1 cellular context compared by ENCODE assay signal in the genomic region with DNA sequence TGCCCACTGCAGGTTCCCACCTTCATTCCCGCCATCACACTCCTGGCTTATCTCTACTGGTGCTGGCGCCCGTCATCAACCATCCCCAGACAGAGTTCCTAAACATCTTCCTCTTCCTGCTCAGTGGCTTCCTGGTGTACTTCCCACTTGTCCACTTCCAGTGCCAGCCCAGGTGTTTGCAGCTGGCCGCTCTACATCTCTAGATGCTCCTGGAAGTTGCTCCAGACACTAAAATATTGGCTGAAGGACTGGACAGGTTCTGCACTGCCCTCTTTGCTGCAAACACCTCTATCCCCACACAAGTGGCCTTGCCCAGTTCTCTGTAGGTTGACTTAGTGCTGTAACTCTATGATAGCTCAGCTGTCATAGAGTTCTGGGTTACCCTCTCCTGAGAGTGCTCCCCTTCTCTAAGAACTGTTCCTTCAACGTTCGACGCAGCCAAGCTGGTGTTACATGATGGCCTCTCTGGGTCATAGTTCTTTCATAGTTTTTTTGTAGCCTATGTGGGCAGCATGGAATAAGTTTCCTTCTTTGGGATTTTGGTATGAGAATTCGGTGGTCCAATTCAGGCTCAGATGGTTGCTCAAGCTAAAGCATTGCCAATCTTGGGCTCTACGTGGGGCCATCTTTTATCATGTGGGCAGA.
TF ChIP-seq lines count a peak whose summit lies in the region.

No MANE protein-coding gene starts in this region.

TF ChIP-seq in HepG2, 621 proteins besides CTCF, POLR2A, EP300 and RAD21 (continues in another document):
- TF ChIP-seq KLF9 (CRISPR knock-in tag; IDR thresholded peaks at IDR 0.05; ENCODE audit: low read depth) (no peak), TGIF2 (CRISPR knock-in tag; IDR thresholded peaks at IDR 0.05) (no peak), RFXANK (CRISPR knock-in tag; IDR thresholded peaks at IDR 0.05) (no peak), SP140L (CRISPR knock-in tag; IDR thresholded peaks at IDR 0.05; ENCODE audit: borderline replicate concordance) (no peak), ZFP37 (CRISPR knock-in tag; IDR thresholded peaks at IDR 0.05; ENCODE audit: borderline replicate concordance) (0 out of 2 replicates have a peak, but pooled peaks have one; percentile 41), GABPB1 (CRISPR knock-in tag; IDR thresholded peaks at IDR 0.05) (no peak), ZNF746 (CRISPR knock-in tag; IDR thresholded peaks at IDR 0.05) (no peak), ZNF761 (CRISPR knock-in tag; conservative IDR thresholded peaks at IDR 0.05) (no peak), ZNF296 (CRISPR knock-in tag; conservative IDR thresholded peaks at IDR 0.05) (no peak), ZNF850 (CRISPR knock-in tag; conservative IDR thresholded peaks at IDR 0.05) (no peak), HOXA7 (CRISPR knock-in tag; IDR thresholded peaks at IDR 0.05) (no peak), NFKB2 (CRISPR knock-in tag; IDR thresholded peaks at IDR 0.05; ENCODE audit: borderline replicate concordance) (no peak; the same call in 1 of the 2 replicates), IKZF1 (IDR thresholded peaks at IDR 0.05) (no peak), NPAS2 (CRISPR knock-in tag; IDR thresholded peaks at IDR 0.05; ENCODE audit: borderline replicate concordance) (no peak), TAF1 (CRISPR knock-in tag; IDR thresholded peaks at IDR 0.05) (no peak), ZNF883 (CRISPR knock-in tag; IDR thresholded peaks at IDR 0.05; ENCODE audit: not compliant biosample characterization) (no peak), ZNF709 (CRISPR knock-in tag; IDR thresholded peaks at IDR 0.05) (no peak), XBP1 (CRISPR knock-in tag; IDR thresholded peaks at IDR 0.05) (no peak), CENPT (CRISPR knock-in tag; IDR thresholded peaks at IDR 0.05; ENCODE audit: low read depth) (no peak), HDAC6 (IDR thresholded peaks at IDR 0.05; ENCODE audit: low read depth, low read length) (no peak), ZNF547 (CRISPR knock-in tag; IDR thresholded peaks at IDR 0.05) (0 out of 2 replicates have a peak, but pooled peaks have one; percentile 30), GABPA (IDR thresholded peaks at IDR 0.05; ENCODE audit: low read depth, low read length) (no peak), GABPA (CRISPR knock-in tag; IDR thresholded peaks at IDR 0.05; ENCODE audit: low read depth) (no peak; the same call in 1 of the 2 replicates), MBD4 (IDR thresholded peaks at IDR 0.05; ENCODE audit: borderline replicate concordance, low read length) (no peak), HHEX (CRISPR knock-in tag; IDR thresholded peaks at IDR 0.05) (no peak), SP2 (CRISPR knock-in tag; IDR thresholded peaks at IDR 0.05) (no peak), ZSCAN20 (CRISPR knock-in tag; IDR thresholded peaks at IDR 0.05; ENCODE audit: borderline replicate concordance) (no peak), NONO (IDR thresholded peaks at IDR 0.05) (no peak), NONO (CRISPR knock-in tag; conservative IDR thresholded peaks at IDR 0.05) (peak; percentile 28; the same call in 1 of the 2 replicates), ZNF550 (CRISPR knock-in tag; IDR thresholded peaks at IDR 0.05; ENCODE audit: borderline replicate concordance) (no peak), ADNP (CRISPR knock-in tag; IDR thresholded peaks at IDR 0.05) (no peak), NFRKB (IDR thresholded peaks at IDR 0.05) (no peak), MAFK (conservative IDR thresholded peaks at IDR 0.05 in 1 of 2, IDR thresholded peaks at IDR 0.05 in 1 of 2; ENCODE audit: low read length in 2 of 2) (no peak), FOXA3 (CRISPR knock-in tag; IDR thresholded peaks at IDR 0.05) (no peak), KMT2A (CRISPR knock-in tag; IDR thresholded peaks at IDR 0.05) (no peak), ZNF331 (CRISPR knock-in tag; IDR thresholded peaks at IDR 0.05) (no peak), ZNF343 (CRISPR knock-in tag; IDR thresholded peaks at IDR 0.05) (no peak)
- TF ChIP-seq, protein P1, sequence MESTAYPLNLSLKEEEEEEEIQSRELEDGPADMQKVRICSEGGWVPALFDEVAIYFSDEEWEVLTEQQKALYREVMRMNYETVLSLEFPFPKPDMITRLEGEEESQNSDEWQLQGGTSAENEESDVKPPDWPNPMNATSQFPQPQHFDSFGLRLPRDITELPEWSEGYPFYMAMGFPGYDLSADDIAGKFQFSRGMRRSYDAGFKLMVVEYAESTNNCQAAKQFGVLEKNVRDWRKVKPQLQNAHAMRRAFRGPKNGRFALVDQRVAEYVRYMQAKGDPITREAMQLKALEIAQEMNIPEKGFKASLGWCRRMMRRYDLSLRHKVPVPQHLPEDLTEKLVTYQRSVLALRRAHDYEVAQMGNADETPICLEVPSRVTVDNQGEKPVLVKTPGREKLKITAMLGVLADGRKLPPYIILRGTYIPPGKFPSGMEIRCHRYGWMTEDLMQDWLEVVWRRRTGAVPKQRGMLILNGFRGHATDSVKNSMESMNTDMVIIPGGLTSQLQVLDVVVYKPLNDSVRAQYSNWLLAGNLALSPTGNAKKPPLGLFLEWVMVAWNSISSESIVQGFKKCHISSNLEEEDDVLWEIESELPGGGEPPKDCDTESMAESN (CRISPR knock-in tag; conservative IDR thresholded peaks at IDR 0.05) = no peak
- TF ChIP-seq, protein P2, sequence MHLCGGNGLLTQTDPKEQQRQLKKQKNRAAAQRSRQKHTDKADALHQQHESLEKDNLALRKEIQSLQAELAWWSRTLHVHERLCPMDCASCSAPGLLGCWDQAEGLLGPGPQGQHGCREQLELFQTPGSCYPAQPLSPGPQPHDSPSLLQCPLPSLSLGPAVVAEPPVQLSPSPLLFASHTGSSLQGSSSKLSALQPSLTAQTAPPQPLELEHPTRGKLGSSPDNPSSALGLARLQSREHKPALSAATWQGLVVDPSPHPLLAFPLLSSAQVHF (CRISPR knock-in tag; IDR thresholded peaks at IDR 0.05) = no peak
- TF ChIP-seq, protein P3, sequence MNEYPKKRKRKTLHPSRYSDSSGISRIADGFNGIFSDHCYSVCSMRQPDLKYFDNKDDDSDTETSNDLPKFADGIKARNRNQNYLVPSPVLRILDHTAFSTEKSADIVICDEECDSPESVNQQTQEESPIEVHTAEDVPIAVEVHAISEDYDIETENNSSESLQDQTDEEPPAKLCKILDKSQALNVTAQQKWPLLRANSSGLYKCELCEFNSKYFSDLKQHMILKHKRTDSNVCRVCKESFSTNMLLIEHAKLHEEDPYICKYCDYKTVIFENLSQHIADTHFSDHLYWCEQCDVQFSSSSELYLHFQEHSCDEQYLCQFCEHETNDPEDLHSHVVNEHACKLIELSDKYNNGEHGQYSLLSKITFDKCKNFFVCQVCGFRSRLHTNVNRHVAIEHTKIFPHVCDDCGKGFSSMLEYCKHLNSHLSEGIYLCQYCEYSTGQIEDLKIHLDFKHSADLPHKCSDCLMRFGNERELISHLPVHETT (CRISPR knock-in tag; conservative IDR thresholded peaks at IDR 0.05) = no peak
- TF ChIP-seq, protein P4, sequence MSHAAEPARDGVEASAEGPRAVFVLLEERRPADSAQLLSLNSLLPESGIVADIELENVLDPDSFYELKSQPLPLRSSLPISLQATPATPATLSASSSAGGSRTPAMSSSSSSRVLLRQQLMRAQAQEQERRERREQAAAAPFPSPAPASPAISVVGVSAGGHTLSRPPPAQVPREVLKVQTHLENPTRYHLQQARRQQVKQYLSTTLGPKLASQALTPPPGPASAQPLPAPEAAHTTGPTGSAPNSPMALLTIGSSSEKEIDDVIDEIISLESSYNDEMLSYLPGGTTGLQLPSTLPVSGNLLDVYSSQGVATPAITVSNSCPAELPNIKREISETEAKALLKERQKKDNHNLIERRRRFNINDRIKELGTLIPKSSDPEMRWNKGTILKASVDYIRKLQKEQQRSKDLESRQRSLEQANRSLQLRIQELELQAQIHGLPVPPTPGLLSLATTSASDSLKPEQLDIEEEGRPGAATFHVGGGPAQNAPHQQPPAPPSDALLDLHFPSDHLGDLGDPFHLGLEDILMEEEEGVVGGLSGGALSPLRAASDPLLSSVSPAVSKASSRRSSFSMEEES (CRISPR knock-in tag; IDR thresholded peaks at IDR 0.05) = no peak
- TF ChIP-seq, protein P5, sequence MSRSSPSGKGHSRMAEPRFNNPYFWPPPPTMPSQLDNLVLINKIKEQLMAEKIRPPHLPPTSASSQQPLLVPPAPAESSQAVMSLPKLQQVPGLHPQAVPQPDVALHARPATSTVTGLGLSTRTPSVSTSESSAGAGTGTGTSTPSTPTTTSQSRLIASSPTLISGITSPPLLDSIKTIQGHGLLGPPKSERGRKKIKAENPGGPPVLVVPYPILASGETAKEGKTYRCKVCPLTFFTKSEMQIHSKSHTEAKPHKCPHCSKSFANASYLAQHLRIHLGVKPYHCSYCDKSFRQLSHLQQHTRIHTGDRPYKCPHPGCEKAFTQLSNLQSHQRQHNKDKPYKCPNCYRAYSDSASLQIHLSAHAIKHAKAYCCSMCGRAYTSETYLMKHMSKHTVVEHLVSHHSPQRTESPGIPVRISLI (CRISPR knock-in tag; IDR thresholded peaks at IDR 0.05; ENCODE audit: borderline replicate concordance) = no peak
- TF ChIP-seq, protein P6, sequence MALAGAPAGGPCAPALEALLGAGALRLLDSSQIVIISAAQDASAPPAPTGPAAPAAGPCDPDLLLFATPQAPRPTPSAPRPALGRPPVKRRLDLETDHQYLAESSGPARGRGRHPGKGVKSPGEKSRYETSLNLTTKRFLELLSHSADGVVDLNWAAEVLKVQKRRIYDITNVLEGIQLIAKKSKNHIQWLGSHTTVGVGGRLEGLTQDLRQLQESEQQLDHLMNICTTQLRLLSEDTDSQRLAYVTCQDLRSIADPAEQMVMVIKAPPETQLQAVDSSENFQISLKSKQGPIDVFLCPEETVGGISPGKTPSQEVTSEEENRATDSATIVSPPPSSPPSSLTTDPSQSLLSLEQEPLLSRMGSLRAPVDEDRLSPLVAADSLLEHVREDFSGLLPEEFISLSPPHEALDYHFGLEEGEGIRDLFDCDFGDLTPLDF (CRISPR knock-in tag; IDR thresholded peaks at IDR 0.05) = no peak
- TF ChIP-seq, protein P7, sequence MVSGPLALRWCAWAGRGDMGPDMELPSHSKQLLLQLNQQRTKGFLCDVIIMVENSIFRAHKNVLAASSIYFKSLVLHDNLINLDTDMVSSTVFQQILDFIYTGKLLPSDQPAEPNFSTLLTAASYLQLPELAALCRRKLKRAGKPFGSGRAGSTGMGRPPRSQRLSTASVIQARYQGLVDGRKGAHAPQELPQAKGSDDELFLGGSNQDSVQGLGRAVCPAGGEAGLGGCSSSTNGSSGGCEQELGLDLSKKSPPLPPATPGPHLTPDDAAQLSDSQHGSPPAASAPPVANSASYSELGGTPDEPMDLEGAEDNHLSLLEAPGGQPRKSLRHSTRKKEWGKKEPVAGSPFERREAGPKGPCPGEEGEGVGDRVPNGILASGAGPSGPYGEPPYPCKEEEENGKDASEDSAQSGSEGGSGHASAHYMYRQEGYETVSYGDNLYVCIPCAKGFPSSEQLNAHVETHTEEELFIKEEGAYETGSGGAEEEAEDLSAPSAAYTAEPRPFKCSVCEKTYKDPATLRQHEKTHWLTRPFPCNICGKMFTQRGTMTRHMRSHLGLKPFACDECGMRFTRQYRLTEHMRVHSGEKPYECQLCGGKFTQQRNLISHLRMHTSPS (CRISPR knock-in tag; IDR thresholded peaks at IDR 0.05; ENCODE audit: low read depth) = no peak
- TF ChIP-seq, protein P8, sequence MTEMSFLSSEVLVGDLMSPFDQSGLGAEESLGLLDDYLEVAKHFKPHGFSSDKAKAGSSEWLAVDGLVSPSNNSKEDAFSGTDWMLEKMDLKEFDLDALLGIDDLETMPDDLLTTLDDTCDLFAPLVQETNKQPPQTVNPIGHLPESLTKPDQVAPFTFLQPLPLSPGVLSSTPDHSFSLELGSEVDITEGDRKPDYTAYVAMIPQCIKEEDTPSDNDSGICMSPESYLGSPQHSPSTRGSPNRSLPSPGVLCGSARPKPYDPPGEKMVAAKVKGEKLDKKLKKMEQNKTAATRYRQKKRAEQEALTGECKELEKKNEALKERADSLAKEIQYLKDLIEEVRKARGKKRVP (CRISPR knock-in tag; IDR thresholded peaks at IDR 0.05) = no peak
- TF ChIP-seq, protein P9, sequence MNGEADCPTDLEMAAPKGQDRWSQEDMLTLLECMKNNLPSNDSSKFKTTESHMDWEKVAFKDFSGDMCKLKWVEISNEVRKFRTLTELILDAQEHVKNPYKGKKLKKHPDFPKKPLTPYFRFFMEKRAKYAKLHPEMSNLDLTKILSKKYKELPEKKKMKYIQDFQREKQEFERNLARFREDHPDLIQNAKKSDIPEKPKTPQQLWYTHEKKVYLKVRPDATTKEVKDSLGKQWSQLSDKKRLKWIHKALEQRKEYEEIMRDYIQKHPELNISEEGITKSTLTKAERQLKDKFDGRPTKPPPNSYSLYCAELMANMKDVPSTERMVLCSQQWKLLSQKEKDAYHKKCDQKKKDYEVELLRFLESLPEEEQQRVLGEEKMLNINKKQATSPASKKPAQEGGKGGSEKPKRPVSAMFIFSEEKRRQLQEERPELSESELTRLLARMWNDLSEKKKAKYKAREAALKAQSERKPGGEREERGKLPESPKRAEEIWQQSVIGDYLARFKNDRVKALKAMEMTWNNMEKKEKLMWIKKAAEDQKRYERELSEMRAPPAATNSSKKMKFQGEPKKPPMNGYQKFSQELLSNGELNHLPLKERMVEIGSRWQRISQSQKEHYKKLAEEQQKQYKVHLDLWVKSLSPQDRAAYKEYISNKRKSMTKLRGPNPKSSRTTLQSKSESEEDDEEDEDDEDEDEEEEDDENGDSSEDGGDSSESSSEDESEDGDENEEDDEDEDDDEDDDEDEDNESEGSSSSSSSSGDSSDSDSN (CRISPR knock-in tag; IDR thresholded peaks at IDR 0.05) = no peak
- TF ChIP-seq, protein P10, sequence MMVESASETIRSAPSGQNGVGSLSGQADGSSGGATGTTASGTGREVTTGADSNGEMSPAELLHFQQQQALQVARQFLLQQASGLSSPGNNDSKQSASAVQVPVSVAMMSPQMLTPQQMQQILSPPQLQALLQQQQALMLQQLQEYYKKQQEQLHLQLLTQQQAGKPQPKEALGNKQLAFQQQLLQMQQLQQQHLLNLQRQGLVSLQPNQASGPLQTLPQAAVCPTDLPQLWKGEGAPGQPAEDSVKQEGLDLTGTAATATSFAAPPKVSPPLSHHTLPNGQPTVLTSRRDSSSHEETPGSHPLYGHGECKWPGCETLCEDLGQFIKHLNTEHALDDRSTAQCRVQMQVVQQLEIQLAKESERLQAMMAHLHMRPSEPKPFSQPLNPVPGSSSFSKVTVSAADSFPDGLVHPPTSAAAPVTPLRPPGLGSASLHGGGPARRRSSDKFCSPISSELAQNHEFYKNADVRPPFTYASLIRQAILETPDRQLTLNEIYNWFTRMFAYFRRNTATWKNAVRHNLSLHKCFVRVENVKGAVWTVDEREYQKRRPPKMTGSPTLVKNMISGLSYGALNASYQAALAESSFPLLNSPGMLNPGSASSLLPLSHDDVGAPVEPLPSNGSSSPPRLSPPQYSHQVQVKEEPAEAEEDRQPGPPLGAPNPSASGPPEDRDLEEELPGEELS (CRISPR knock-in tag; IDR thresholded peaks at IDR 0.05) = 0 out of 2 replicates have a peak, but pooled peaks have one; percentile 0
- TF ChIP-seq, protein P11, sequence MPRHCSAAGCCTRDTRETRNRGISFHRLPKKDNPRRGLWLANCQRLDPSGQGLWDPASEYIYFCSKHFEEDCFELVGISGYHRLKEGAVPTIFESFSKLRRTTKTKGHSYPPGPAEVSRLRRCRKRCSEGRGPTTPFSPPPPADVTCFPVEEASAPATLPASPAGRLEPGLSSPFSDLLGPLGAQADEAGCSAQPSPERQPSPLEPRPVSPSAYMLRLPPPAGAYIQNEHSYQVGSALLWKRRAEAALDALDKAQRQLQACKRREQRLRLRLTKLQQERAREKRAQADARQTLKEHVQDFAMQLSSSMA (CRISPR knock-in tag; IDR thresholded peaks at IDR 0.05) = no peak
- TF ChIP-seq, protein P12, sequence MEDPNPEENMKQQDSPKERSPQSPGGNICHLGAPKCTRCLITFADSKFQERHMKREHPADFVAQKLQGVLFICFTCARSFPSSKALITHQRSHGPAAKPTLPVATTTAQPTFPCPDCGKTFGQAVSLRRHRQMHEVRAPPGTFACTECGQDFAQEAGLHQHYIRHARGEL (CRISPR knock-in tag; IDR thresholded peaks at IDR 0.05) = no peak
